In genomic region chr2:241315183-241315878, GRCh38 we compare ENCODE assay signal across 1 cellular context.
TF ChIP-seq lines count a peak whose summit lies in the region.

TSS of gene HDLBP (minus strand) at chr2:241315672. CDS start at chr2:241266869, 48,803 bp downstream.

TF ChIP-seq in K562, 482 proteins besides CTCF, POLR2A, EP300 and RAD21 (continued from another document and continues in another):
- TF ChIP-seq RREB1 (CRISPR knock-in tag; IDR thresholded peaks at IDR 0.05) (no peak), TFAP4 (CRISPR knock-in tag; IDR thresholded peaks at IDR 0.05; ENCODE audit: borderline replicate concordance) (peak; percentile 69), C11orf30 (IDR thresholded peaks at IDR 0.05; ENCODE audit: low read depth) (peak; percentile 56), ZNF253 (CRISPR knock-in tag; conservative IDR thresholded peaks at IDR 0.05) (no peak), E2F4 (CRISPR knock-in tag; IDR thresholded peaks at IDR 0.05; ENCODE audit: low read depth) (peak; percentile 74; the same call in 1 of the 2 replicates), MLLT1 (IDR thresholded peaks at IDR 0.05) (peak in 1 of 2 experiments; percentile 58; a peak in 2 of 4 replicates), ZNF717 (CRISPR knock-in tag; IDR thresholded peaks at IDR 0.05) (no peak), SNAPC5 (CRISPR knock-in tag; IDR thresholded peaks at IDR 0.05) (no peak), BRD9 (IDR thresholded peaks at IDR 0.05; ENCODE audit: low read depth, partially characterized antibody) (peak; percentile 83), KDM5B (IDR thresholded peaks at IDR 0.05; ENCODE audit: insufficient replicate concordance, low read depth, low read length) (peak; percentile 28), ZNF740 (CRISPR knock-in tag; IDR thresholded peaks at IDR 0.05) (peak; percentile 99), ZNF740 (tag; IDR thresholded peaks at IDR 0.05) (peak in 1 of 2 experiments; percentile 99; a peak in 2 of 4 replicates), KDM4B (IDR thresholded peaks at IDR 0.05; ENCODE audit: borderline replicate concordance in 2 of 2, low read depth in 1 of 2) (no peak; a peak in 1 of 4 replicates), HDAC1 (IDR thresholded peaks at IDR 0.05) (peak in 1 of 2 experiments; percentile 4; a peak in 2 of 4 replicates), NFYB (IDR thresholded peaks at IDR 0.05; ENCODE audit: extremely low read depth, insufficient read length) (peak; percentile 60), MXI1 (IDR thresholded peaks at IDR 0.05; ENCODE audit: low read depth, low read length) (no peak), CCAR2 (IDR thresholded peaks at IDR 0.05; ENCODE audit: low read depth, low read length) (no peak), SIX5 (IDR thresholded peaks at IDR 0.05; ENCODE audit: borderline replicate concordance in 1 of 2, insufficient read depth in 1 of 2, low read depth in 1 of 2, low read length in 2 of 2) (peak in 1 of 2 experiments; percentile 32; a peak in 2 of 4 replicates), HNRNPLL (IDR thresholded peaks at IDR 0.05; ENCODE audit: low read depth, low read length, poor library complexity, severe bottlenecking) (peak; percentile 78), ZKSCAN3 (CRISPR knock-in tag; IDR thresholded peaks at IDR 0.05) (no peak), E2F1 (CRISPR knock-in tag; IDR thresholded peaks at IDR 0.05) (no peak), SUPT5H (IDR thresholded peaks at IDR 0.05) (peak; percentile 90), PATZ1 (CRISPR knock-in tag; IDR thresholded peaks at IDR 0.05; ENCODE audit: borderline replicate concordance) (no peak), POLR2B (IDR thresholded peaks at IDR 0.05; ENCODE audit: low read depth, partially characterized antibody) (peak; percentile 78), SP1 (CRISPR knock-in tag; IDR thresholded peaks at IDR 0.05) (peak; percentile 93), JUND (IDR thresholded peaks at IDR 0.05; ENCODE audit: borderline replicate concordance, low read depth, low read length) (peak; percentile 67), JUND (tag; IDR thresholded peaks at IDR 0.05; ENCODE audit: borderline replicate concordance, low read depth, low read length) (peak; percentile 48; the same call in 1 of the 3 replicates), ZNF121 (CRISPR knock-in tag; conservative IDR thresholded peaks at IDR 0.05) (no peak), CCNT2 (IDR thresholded peaks at IDR 0.05; ENCODE audit: borderline replicate concordance, extremely low read depth, insufficient read length, low read depth, low read length) (peak; percentile 80), EP400 (IDR thresholded peaks at IDR 0.05) (peak; percentile 93), LCOR (CRISPR knock-in tag; IDR thresholded peaks at IDR 0.05) (0 out of 2 replicates have a peak, but pooled peaks have one; percentile 43), RFX1 (IDR thresholded peaks at IDR 0.05) (no peak), ILF3 (IDR thresholded peaks at IDR 0.05; ENCODE audit: borderline replicate concordance) (peak; percentile 66; the same call in 1 of the 2 replicates), MTA2 (IDR thresholded peaks at IDR 0.05; ENCODE audit: low read depth) (no peak), ZNF175 (CRISPR knock-in tag; IDR thresholded peaks at IDR 0.05; ENCODE audit: low read depth) (0 out of 2 replicates have a peak, but pooled peaks have one; percentile 50), GMEB1 (CRISPR knock-in tag; IDR thresholded peaks at IDR 0.05) (peak; percentile 89), BRCA1 (IDR thresholded peaks at IDR 0.05) (no peak), BRCA1 (CRISPR knock-in tag; IDR thresholded peaks at IDR 0.05) (no peak), NKRF (IDR thresholded peaks at IDR 0.05; ENCODE audit: borderline replicate concordance) (peak; percentile 68; the same call in 1 of the 2 replicates), ZBTB26 (CRISPR knock-in tag; IDR thresholded peaks at IDR 0.05) (peak; percentile 69; the same call in 1 of the 2 replicates), EHMT2 (IDR thresholded peaks at IDR 0.05) (peak; percentile 76; the same call in 1 of the 2 replicates)
